19 cellular contexts compared by ENCODE assay signal in genomic region chr6:110526731-110527130, GRCh38. TPM values are rescaled to one million over a fixed set of nuclear protein-coding genes. Genes with fewer than 3 reads are reported as not detected.
DNase-seq lines count a peak whose midpoint lies in the region; ATAC-seq, FAIRE-seq and TF ChIP-seq lines count a peak whose summit lies in the region.
"Had no signal": no experiment of that assay in that cellular context is flagged by ENCODE, and none has a peak within 500 bp of the region (broad histone marks: within the 10 kb centered on the region; RNA-seq: fewer than 3 reads in every experiment).

No MANE protein-coding gene starts in this region.

- H3K4me2 ChIP-seq in IMR-90 (ENCODE audit: low read depth, low read length): no peak overlapping the region
- H3K4me2 ChIP-seq in K562 (ENCODE audit: insufficient read depth, low read length): no peak overlapping the region
- no peak overlapping the region for H3K4me2 ChIP-seq in mesendoderm (ENCODE audit: low read length)
- H3K4me2 ChIP-seq: BLaER1 had no signal

- H3K23ac ChIP-seq in IMR-90 (ENCODE audit: low read depth, low read length): no peak overlapping the region
- no peak overlapping the region for H3K23ac ChIP-seq in mesendoderm (ENCODE audit: low read length)

- no peaks in the 10 kb centered on the region for H3K36me3 Mint-ChIP-seq in T-helper 2 cell treated with Interferon-gamma antibody and Interleukin-4, amounts not matched to agents 5 μg/mL and 100 μg/mL, for 36 hours (ENCODE audit: low read depth)

- POLR2A ChIA-PET in IMR-90 (lab: Charles Lee; ENCODE audit: unreplicated experiment) (no interaction called here), K562 (lab: Yijun Ruan, JAX) (interaction anchor here (0.5 to 1.5 kb wide), 2 partner anchors 177 to 455 kb away, joined by 3 to 4 read pairs; partner anchors contain the start of gene RPF2)

- no peak overlapping the region for H2BK5ac ChIP-seq in IMR-90 (ENCODE audit: low read depth, low read length, poor library complexity, severe bottlenecking)
- H2BK5ac ChIP-seq in mesendoderm (ENCODE audit: low read length): no peak overlapping the region

- H3K56ac ChIP-seq in IMR-90 (ENCODE audit: extremely low read depth, insufficient read depth, low read length): no peak overlapping the region
- H3K56ac ChIP-seq in mesendoderm (ENCODE audit: low read length): no peak overlapping the region

- TF ChIP-seq RAD21 in IMR-90 (IDR thresholded peaks at IDR 0.05; ENCODE audit: low read length) (no peak), K562 (CRISPR knock-in tag; conservative IDR thresholded peaks at IDR 0.05 in 1 of 2, IDR thresholded peaks at IDR 0.05 in 1 of 2) (no peak)

- peaks cover 16% of the 10 kb centered on the region for H3K4me1 Mint-ChIP-seq in T-helper 2 cell treated with Interferon-gamma antibody and Interleukin-4, amounts not matched to agents 5 μg/mL and 100 μg/mL, for 36 hours (ENCODE audit: low read depth)

- ATAC-seq in IMR-90 (ENCODE audit: low read depth) (no peak), K562 (no peak), HG03280 (IDR thresholded peaks at IDR 0.05; ENCODE audit: unreplicated experiment) (no peak), GM21619 (IDR thresholded peaks at IDR 0.05; ENCODE audit: unreplicated experiment) (no peak)

- H3K79me1 ChIP-seq in IMR-90 (ENCODE audit: low read depth in 1 of 2, low read length in 2 of 2) (no peaks in the 10 kb centered on the region; a peak in 1 of 4 replicates), mesendoderm (ENCODE audit: low read length) (no peaks in the 10 kb centered on the region)

- H3K4me1 ChIP-seq in IMR-90 (ENCODE audit: control insufficient read depth, insufficient read depth, low read length) (peaks cover 13% of the 10 kb centered on the region), K562 (replicated peaks in 1 of 2; ENCODE audit: control insufficient read depth in 2 of 2, insufficient read depth in 2 of 2, low read length in 2 of 2) (no peaks in the 10 kb centered on the region; a peak in 1 of 5 replicates), mesendoderm (ENCODE audit: control insufficient read depth, low read depth, low read length) (no peaks in the 10 kb centered on the region)

- H3K27ac Mint-ChIP-seq in T-helper 2 cell treated with Interferon-gamma antibody and Interleukin-4, amounts not matched to agents 5 μg/mL and 100 μg/mL, for 36 hours: no peak overlapping the region
- H3K27ac Mint-ChIP-seq: CD4-positive, alpha-beta T cell had no signal

- no peak overlapping the region for H4K91ac ChIP-seq in IMR-90 (ENCODE audit: insufficient read depth, low read depth, low read length)

- no peaks in the 10 kb centered on the region for H3K9me3 Mint-ChIP-seq in T-helper 2 cell treated with Interferon-gamma antibody and Interleukin-4, amounts not matched to agents 5 μg/mL and 100 μg/mL, for 36 hours
- H3K9me3 Mint-ChIP-seq: CD4-positive, alpha-beta T cell had no signal

- TF ChIP-seq CTCF in 22Rv1 (IDR thresholded peaks at IDR 0.05) (no peak), IMR-90 (conservative IDR thresholded peaks at IDR 0.05; ENCODE audit: low read depth, low read length) (no peak), K562 (IDR thresholded peaks at IDR 0.05 in 2 of 3, conservative IDR thresholded peaks at IDR 0.05 in 1 of 3; ENCODE audit: insufficient read depth in 2 of 3, low read depth in 1 of 3, low read length in 3 of 3) (no peak), GM10266 (IDR thresholded peaks at IDR 0.05; ENCODE audit: control insufficient read depth, insufficient read depth, low read depth, missing control alignments) (no peak)

- no peak for FAIRE-seq in K562 (lab: Jason Lieb, UNC)
- FAIRE-seq: GM12892 had no signal

- TF ChIP-seq POLR2A in IMR-90 (IDR thresholded peaks at IDR 0.05; ENCODE audit: low read depth, low read length) (no peak), K562 (conservative IDR thresholded peaks at IDR 0.05) (no peak)

- no peak overlapping the region for H3K14ac ChIP-seq in IMR-90 (replicated peaks; ENCODE audit: low read depth, low read length)

- H4K8ac ChIP-seq in IMR-90 (ENCODE audit: low read depth in 2 of 2, low read length in 2 of 2) (no peak overlapping the region), mesendoderm (ENCODE audit: low read depth, low read length) (no peak overlapping the region)

- in situ Hi-C loops in IMR-90 (cut with MboI; ENCODE audit: low sequenced_read_pairs): loop anchor here (10.0 to 25.0 kb wide), 2 partner anchors 428 to 686 kb away; partner anchors contain the start of gene GTF3C6
- in situ Hi-C loops in K562 (cut with MboI): no loop called here

- whole genome bisulfite sequencing in IMR-90 (ENCODE audit: extremely low coverage in 2 of 2, insufficient read length in 1 of 2), 2 experiments: no CpG with 5 or more reads among the region's 3 CpGs
- 12% methylated on average over 3 of the region's 3 CpGs for WGBS in K562 (ENCODE audit: insufficient coverage, low coverage, missing lambda C conversion rate)
- WGBS in mesendoderm (ENCODE audit: extremely low coverage, insufficient coverage, low lambda C conversion rate): no CpG with 5 or more reads among the region's 3 CpGs

- H4K20me1 ChIP-seq in IMR-90 (ENCODE audit: insufficient read depth, low read length): no peaks in the 10 kb centered on the region
- H4K20me1 ChIP-seq in K562 (replicated peaks; ENCODE audit: control insufficient read depth, insufficient read depth, low read length): no peaks in the 10 kb centered on the region
- H4K20me1 ChIP-seq: BLaER1 had no signal

- H2AFZ ChIP-seq in IMR-90 (replicated peaks; ENCODE audit: low read length, poor library complexity) (no peak overlapping the region), K562 (ENCODE audit: low read depth, low read length) (peak overlapping the region; percentile 20; the same call in 1 of the 2 replicates)

- no peak overlapping the region for H2AK5ac ChIP-seq in IMR-90 (ENCODE audit: low read depth, low read length)
- no peak overlapping the region for H2AK5ac ChIP-seq in mesendoderm (ENCODE audit: low read length)

- H3K4ac ChIP-seq in IMR-90 (ENCODE audit: low read depth, low read length) (no peak overlapping the region), mesendoderm (ENCODE audit: low read depth, low read length) (no peak overlapping the region)

- H2BK120ac ChIP-seq in IMR-90 (ENCODE audit: low read depth, low read length) (0 out of 2 replicates have a peak overlapping the region, but pooled peaks have one; percentile 2), mesendoderm (ENCODE audit: low read depth, low read length) (no peak overlapping the region)

- CTCF ChIA-PET in IMR-90 (lab: Yijun Ruan, JAX): interaction anchor here (0.6 kb wide), 1 partner anchor 38 kb away, joined by 4 read pairs; no protein-coding TSS in a partner anchor
- CTCF ChIA-PET in K562 (lab: Yijun Ruan, JAX; ENCODE audit: low intra/inter-chr PET ratio): interaction anchor here (0.5 to 2.9 kb wide), 3 partner anchors 76 to 730 kb away, joined by 3 to 15 read pairs (median 4); no protein-coding TSS in a partner anchor

- H3K18ac ChIP-seq in IMR-90 (ENCODE audit: low read depth, low read length) (no peak overlapping the region), mesendoderm (ENCODE audit: low read length) (no peak overlapping the region)

- H3K27ac ChIP-seq in 22Rv1: peak overlapping the region; percentile 88
- no peak overlapping the region for H3K27ac ChIP-seq in IMR-90 (ENCODE audit: insufficient read depth, low read length)
- H3K27ac ChIP-seq in K562 (ENCODE audit: extremely low read depth, low read depth, low read length): no peak overlapping the region
- no peak overlapping the region for H3K27ac ChIP-seq in mesendoderm (ENCODE audit: low read depth, low read length)
- H3K27ac ChIP-seq: BLaER1 had no signal

- TF ChIP-seq EP300 in K562 (IDR thresholded peaks at IDR 0.05; ENCODE audit: low read length): no peak

- no peak overlapping the region; the same call in 1 of the 2 replicates for H2BK20ac ChIP-seq in IMR-90 (ENCODE audit: low read depth, low read length)

- H3K9me3 ChIP-seq in IMR-90 (ENCODE audit: control insufficient read depth, insufficient read depth, low read length): peaks cover 2% of the 10 kb centered on the region; the same call in 1 of the 2 replicates
- no peaks in the 10 kb centered on the region for H3K9me3 ChIP-seq in K562 (replicated peaks; ENCODE audit: control insufficient read depth, insufficient read depth, low read depth, low read length)

- H4K5ac ChIP-seq in IMR-90 (ENCODE audit: low read depth, low read length) (no peak overlapping the region), mesendoderm (ENCODE audit: low read length) (no peak overlapping the region)

- H3K79me2 ChIP-seq in K562 (ENCODE audit: control insufficient read depth, insufficient read depth, low read length) (no peaks in the 10 kb centered on the region), mesendoderm (ENCODE audit: control insufficient read depth, insufficient read depth, low read length) (no peaks in the 10 kb centered on the region)

- H3K27me3 Mint-ChIP-seq in T-helper 2 cell treated with Interferon-gamma antibody and Interleukin-4, amounts not matched to agents 5 μg/mL and 100 μg/mL, for 36 hours (ENCODE audit: low read depth): no peaks in the 10 kb centered on the region
- H3K27me3 Mint-ChIP-seq: CD4-positive, alpha-beta T cell had no signal

- H2BK15ac ChIP-seq in IMR-90 (ENCODE audit: low read depth, low read length): 0 out of 3 replicates have a peak overlapping the region, but pooled peaks have one; percentile 24
- peak overlapping the region; percentile 47 for H2BK15ac ChIP-seq in mesendoderm (replicated peaks; ENCODE audit: low read depth)

- no peak for DNase-seq in IMR-90
- DNase-seq in K562 (ENCODE audit: extremely low read depth in 1 of 4, low spot score in 3 of 4): no peak
- DNase-seq in mesendoderm: no peak
- DNase-seq in T-helper 2 cell treated with Interferon-gamma antibody and Interleukin-4, amounts not matched to agents 5 μg/mL and 100 μg/mL, for 36 hours (ENCODE audit: low spot score): no peak
- DNase-seq in GM10266 (ENCODE audit: extremely low spot score): no peak
- DNase-seq: 8988T; AML-193; Calu3; CD4-positive, alpha-beta T cell; DMS 273 treated with DMSO at 0.1 percent for 48 hours; DMS79; HCEC 1CT had no signal

- intact Hi-C loops in IMR-90 (cut with micrococcal nuclease): no loop called here
- intact Hi-C loops in K562 (cut with micrococcal nuclease): no loop called here

- no peak overlapping the region for H3K4me3 Mint-ChIP-seq in T-helper 2 cell treated with Interferon-gamma antibody and Interleukin-4, amounts not matched to agents 5 μg/mL and 100 μg/mL, for 36 hours
- H3K4me3 Mint-ChIP-seq: CD4-positive, alpha-beta T cell had no signal

- peaks cover 10% of the 10 kb centered on the region; the same call in 1 of the 2 replicates for H3K9me1 ChIP-seq in IMR-90 (ENCODE audit: insufficient read depth, low read length)
- H3K9me1 ChIP-seq in K562 (ENCODE audit: control insufficient read depth, insufficient read depth, low read length): no peaks in the 10 kb centered on the region

- H3K36me3 ChIP-seq in IMR-90 (ENCODE audit: control insufficient read depth, insufficient read depth, low read length) (no peaks in the 10 kb centered on the region), K562 (ENCODE audit: control insufficient read depth, insufficient read depth, low read length) (no peaks in the 10 kb centered on the region), mesendoderm (ENCODE audit: control insufficient read depth, insufficient read depth, low read length) (no peaks in the 10 kb centered on the region)
- H3K36me3 ChIP-seq: BLaER1 had no signal

- H2AK9ac ChIP-seq in IMR-90 (replicated peaks; ENCODE audit: low read depth, low read length, poor library complexity): no peak overlapping the region

- H3K27me3 ChIP-seq in IMR-90 (ENCODE audit: control insufficient read depth, insufficient read depth, low read length): no peaks in the 10 kb centered on the region
- peaks cover 5 to 17% of the 10 kb centered on the region in 2 experiments; a peak in 3 of 5 replicates for H3K27me3 ChIP-seq in K562 (ENCODE audit: control insufficient read depth in 2 of 2, insufficient read depth in 2 of 2, low read length in 2 of 2)
- H3K27me3 ChIP-seq in mesendoderm (ENCODE audit: insufficient read depth, low read length, poor library complexity): no peaks in the 10 kb centered on the region
- H3K27me3 ChIP-seq: BLaER1 had no signal

- H3K4me3 ChIP-seq in IMR-90 (ENCODE audit: insufficient read depth, low read depth, low read length) (no peak overlapping the region), K562 (no peak overlapping the region), mesendoderm (ENCODE audit: low read length) (no peak overlapping the region)
- H3K4me3 ChIP-seq: BLaER1 had no signal

- dilution Hi-C loops in IMR-90 (cut with HindIII; ENCODE audit: low sequenced_read_pairs, unreplicated experiment): no loop called here

- H3K9ac ChIP-seq in IMR-90 (ENCODE audit: low read depth, low read length) (no peak overlapping the region), K562 (ENCODE audit: insufficient read depth in 1 of 2, low read depth in 2 of 2, low read length in 2 of 2) (no peak overlapping the region), mesendoderm (ENCODE audit: low read length) (no peak overlapping the region)
- H3K9ac ChIP-seq: BLaER1 had no signal

- BruUV-seq in IMR-90 (replicated peaks; lab: Mats Ljungman, UMichigan) (no TSS peak), K562 (replicated peaks; lab: Mats Ljungman, UMichigan) (no TSS peak)

RNA-seq across cellular contexts. Expression of gene SLC22A16, which starts 50.3 kb away (rescaled TPM):
- total RNA-seq in IMR-90 (2012; rRNA removed) (not detected in 2 replicates), K562 (2014; rRNA removed) (not detected in 2 replicates), K562 (2014; rRNA removed; fragmentation: Illumina TruSeq; extraction: Trizol) (not detected in 2 replicates), K562 (2015; rRNA removed; fragmentation: Illumina TruSeq; extraction: Trizol) (not detected in 2 replicates), K562 (2021) (not detected in 2 replicates)
- polyA plus RNA-seq in IMR-90 (2012; rRNA removed) (not detected in 2 replicates), K562 (2011; rRNA removed) (not detected in 2 replicates), K562 (2014; fragmentation: Illumina TruSeq; extraction: Trizol) (not detected in 2 replicates), K562 (2014; fragmentation: Nextera tagmentation; extraction: Ambion mirVana) (not detected), K562 (2014; rRNA removed) (not detected in 2 replicates)
- not detected in 2 replicates for polyA plus RNA-seq in IMR-90 (2012; cell fraction: cytosol; rRNA removed)
- polyA plus RNA-seq in IMR-90 (2012; cell fraction: nucleus; rRNA removed; ENCODE audit: low replicate concordance): not detected in 2 replicates
- not detected in 2 replicates for total RNA-seq in K562 (2011; cell fraction: chromatin; rRNA removed; ENCODE audit: low replicate concordance)
- not detected in 2 replicates for total RNA-seq in K562 (2011; cell fraction: nucleolus; rRNA removed)
- not detected in 2 replicates for total RNA-seq in K562 (2011; cell fraction: nucleoplasm; rRNA removed)
- polyA plus RNA-seq in K562 (2011; cell fraction: cytosol; rRNA removed): not detected in 2 replicates
- not detected in 2 replicates for polyA plus RNA-seq in K562 (2011; cell fraction: nucleus; rRNA removed)
- polyA plus RNA-seq in K562 (2012): not detected in 2 replicates
- polyA minus RNA-seq in K562 (2011; rRNA and poly(A)+ RNA removed): not detected in 2 replicates
- polyA minus RNA-seq in K562 (2011; cell fraction: cytosol; rRNA and poly(A)+ RNA removed): not detected in 2 replicates
- polyA minus RNA-seq in K562 (2011; cell fraction: nucleus; rRNA and poly(A)+ RNA removed): not detected in 2 replicates
- not detected for polyA plus RNA-seq in mesendoderm (2013, experiment 1 of 2)
- polyA plus RNA-seq in mesendoderm (2013, experiment 2 of 2): not detected
- total RNA-seq: Calu3; CD4-positive, alpha-beta T cell; H4; HT1080 had no signal
